Comparison of ENCODE assay signal across 8 cellular contexts in the genomic region with DNA sequence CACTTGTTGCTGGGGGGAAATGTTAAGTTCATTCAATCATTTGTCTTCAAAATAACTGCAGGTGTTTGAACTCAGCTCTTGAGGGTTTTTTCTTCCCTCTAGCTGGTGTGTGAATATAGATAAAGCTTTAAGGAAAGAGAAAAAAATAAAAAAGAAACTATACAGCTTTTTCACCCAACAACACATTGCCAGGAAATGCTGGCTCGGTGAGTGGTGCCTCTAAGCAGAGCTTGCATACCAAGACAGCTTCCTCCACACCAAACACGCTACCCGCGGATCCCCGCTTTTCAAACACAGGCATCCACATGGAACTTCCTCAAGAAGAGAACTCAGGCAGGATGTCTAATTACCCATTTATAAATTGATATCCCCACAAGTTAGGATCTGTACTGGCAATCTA.
DNase-seq lines count a peak whose midpoint lies in the region; ATAC-seq and TF ChIP-seq lines count a peak whose summit lies in the region.

No MANE protein-coding gene starts in this region.

- ATAC-seq in GM18868 (IDR thresholded peaks at IDR 0.05; ENCODE audit: unreplicated experiment) (peak; percentile 54), HG02981 (IDR thresholded peaks at IDR 0.05; ENCODE audit: unreplicated experiment) (peak; percentile 50), natural killer cell (peak; percentile 57 to 73 (median 62)), HG02571 (IDR thresholded peaks at IDR 0.05; ENCODE audit: unreplicated experiment) (no peak)

- H3K27ac Mint-ChIP-seq in activated CD4-positive, alpha-beta T cell treated with anti-CD3 and anti-CD28 coated beads, Interleukin-2, amount 10 ng/mL, durations not matched to agents 7 days and 5 days = peak overlapping the region; percentile 88
- H3K27ac Mint-ChIP-seq in natural killer cell = peak overlapping the region in 1 of 2 donors; percentile 28

- peak; percentile 66 for DNase-seq in activated CD4-positive, alpha-beta T cell treated with anti-CD3 and anti-CD28 coated beads, Interleukin-2, amount 10 ng/mL, durations not matched to agents 7 days and 5 days
- no peak for DNase-seq in natural killer cell
- no peak for DNase-seq in mesenteric fat pad (ENCODE audit: low spot score)
- no peak for DNase-seq in cerebellum (ENCODE audit: low spot score)
- DNase-seq in midbrain (lab: John Stamatoyannopoulos, UW) = no peak

- H3K4me1 Mint-ChIP-seq in activated CD4-positive, alpha-beta T cell treated with anti-CD3 and anti-CD28 coated beads, Interleukin-2, amount 10 ng/mL, durations not matched to agents 7 days and 5 days = peaks cover 50% of the 10 kb centered on the region
- peaks cover 14 to 19% of the 10 kb centered on the region in 2 donors for H3K4me1 Mint-ChIP-seq in natural killer cell

- H3K27me3 Mint-ChIP-seq in activated CD4-positive, alpha-beta T cell treated with anti-CD3 and anti-CD28 coated beads, Interleukin-2, amount 10 ng/mL, durations not matched to agents 7 days and 5 days = no peaks in the 10 kb centered on the region
- peaks cover 3 to 7% of the 10 kb centered on the region in 2 donors for H3K27me3 Mint-ChIP-seq in natural killer cell (ENCODE audit: low read depth in 2 of 2)

- TF ChIP-seq CTCF in natural killer cell (IDR thresholded peaks at IDR 0.05) = no peak

- intact Hi-C loops in natural killer cell (cut with micrococcal nuclease) = no loop called here

- H3K36me3 Mint-ChIP-seq in activated CD4-positive, alpha-beta T cell treated with anti-CD3 and anti-CD28 coated beads, Interleukin-2, amount 10 ng/mL, durations not matched to agents 7 days and 5 days (ENCODE audit: low read depth) = peaks cover 1% of the 10 kb centered on the region
- no peaks in the 10 kb centered on the region for H3K36me3 Mint-ChIP-seq in natural killer cell

- peaks cover 13% of the 10 kb centered on the region for H3K9me3 Mint-ChIP-seq in activated CD4-positive, alpha-beta T cell treated with anti-CD3 and anti-CD28 coated beads, Interleukin-2, amount 10 ng/mL, durations not matched to agents 7 days and 5 days
- H3K9me3 Mint-ChIP-seq in natural killer cell = no peaks in the 10 kb centered on the region

- CTCF ChIA-PET in activated CD4-positive, alpha-beta T cell treated with anti-CD3 and anti-CD28 coated beads, Interleukin-2, amount 10 ng/mL, durations not matched to agents 7 days and 5 days (lab: Charles Lee) = interaction anchor here (0.6 to 2.5 kb wide), 6 partner anchors 10 to 120 kb away, joined by 3 to 14 read pairs (median 4); no protein-coding TSS in a partner anchor

- POLR2A ChIA-PET in activated CD4-positive, alpha-beta T cell treated with anti-CD3 and anti-CD28 coated beads, Interleukin-2, amount 10 ng/mL, durations not matched to agents 7 days and 5 days (lab: Charles Lee) = interaction anchor here (1.0 to 1.3 kb wide), 2 partner anchors 13 to 14 kb away, joined by 3 to 8 read pairs; no protein-coding TSS in a partner anchor

- peak overlapping the region; percentile 38 for H3K4me3 Mint-ChIP-seq in activated CD4-positive, alpha-beta T cell treated with anti-CD3 and anti-CD28 coated beads, Interleukin-2, amount 10 ng/mL, durations not matched to agents 7 days and 5 days
- peak overlapping the region; percentile 31 for H3K4me3 Mint-ChIP-seq in natural killer cell
